ENCODE assay signal across 13 cellular contexts in the genomic region with DNA sequence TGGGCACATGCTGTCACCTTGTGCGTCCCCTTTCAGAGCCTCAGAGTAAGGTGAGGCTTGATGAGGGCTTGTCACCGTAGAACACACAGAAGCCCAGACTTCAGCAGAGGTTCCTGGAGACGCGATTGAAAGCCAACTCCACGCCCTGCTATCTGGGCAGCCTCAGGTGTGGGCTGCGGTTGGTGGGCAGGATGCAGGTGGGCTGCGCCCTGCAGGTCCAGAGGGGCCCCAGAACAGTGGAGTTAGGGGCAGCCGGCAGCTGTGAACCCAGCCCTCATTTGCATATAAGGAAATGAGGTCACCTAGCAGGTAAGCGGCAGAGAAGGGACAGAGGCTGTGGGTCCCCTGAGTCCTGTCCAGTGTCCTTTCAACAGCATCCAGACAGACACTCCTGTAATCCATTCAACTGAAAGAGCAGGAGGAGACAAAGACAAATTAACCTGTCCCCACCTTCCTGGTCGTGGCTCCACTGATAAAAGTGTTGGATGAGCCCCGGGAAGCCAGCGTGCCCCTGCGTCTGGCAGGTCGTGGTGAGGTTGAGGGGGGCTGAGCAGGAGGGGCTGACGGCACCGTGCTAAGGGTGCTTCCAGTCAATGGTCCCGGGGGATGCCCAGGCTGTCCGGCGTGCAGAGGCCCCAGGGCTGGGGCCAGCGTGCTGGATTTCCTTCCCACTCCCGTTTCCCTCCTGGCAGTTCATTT. TPM values are rescaled to one million over a fixed set of nuclear protein-coding genes. Genes with fewer than 3 reads are reported as not detected.
DNase-seq lines count a peak whose midpoint lies in the region; ATAC-seq, FAIRE-seq and TF ChIP-seq lines count a peak whose summit lies in the region.
"Had no signal": no experiment of that assay in that cellular context is flagged by ENCODE, and none has a peak within 500 bp of the region (broad histone marks: within the 10 kb centered on the region; RNA-seq: fewer than 3 reads in every experiment).

No MANE protein-coding gene starts in this region.

- peaks cover 17% of the 10 kb centered on the region; the same call in 1 of the 2 replicates for H3F3A ChIP-seq in PC-9 (ENCODE audit: insufficient read depth, low read depth)

- H3K4me3 ChIP-seq in PC-9 (no peak overlapping the region), duodenal mucosa (ENCODE audit: low read depth in 1 of 2, low read length in 2 of 2) (no peak overlapping the region), prostate gland (no peak overlapping the region), adrenal gland (no peak overlapping the region)
- H3K4me3 ChIP-seq: testis had no signal

- H3K79me2 ChIP-seq in PC-9 (ENCODE audit: low read depth), result no peaks in the 10 kb centered on the region

- peak overlapping the region; percentile 91; the same call in 1 of the 2 replicates for H3K4me2 ChIP-seq in PC-9

- H3K27ac ChIP-seq in PC-9 (peak overlapping the region; percentile 81), duodenal mucosa (ENCODE audit: low read depth, low read length) (no peak overlapping the region), prostate gland (peak overlapping the region; percentile 73 to 88), adrenal gland (no peak overlapping the region)
- H3K27ac ChIP-seq: neutrophil, testis had no signal

- peaks cover 33% of the 10 kb centered on the region for H3K4me1 ChIP-seq in PC-9 (replicated peaks; ENCODE audit: insufficient read depth)
- H3K4me1 ChIP-seq in duodenal mucosa (ENCODE audit: control insufficient read depth in 1 of 2, insufficient read depth in 2 of 2, low read length in 2 of 2), result peaks cover 34 to 36% of the 10 kb centered on the region in 2 donors
- peaks cover 22% of the 10 kb centered on the region for H3K4me1 ChIP-seq in prostate gland (replicated peaks)
- no peaks in the 10 kb centered on the region for H3K4me1 ChIP-seq in adrenal gland (replicated peaks in 1 of 2)
- H3K4me1 ChIP-seq: testis had no signal

- TF ChIP-seq CTCF in PC-9 (conservative IDR thresholded peaks at IDR 0.05) (no peak), prostate gland (IDR thresholded peaks at IDR 0.05) (no peak), adrenal gland (IDR thresholded peaks at IDR 0.05) (no peak)

- CTCF ChIA-PET in PC-9 (lab: Charles Lee), result no interaction called here

- TF ChIP-seq POLR2A in GM12891 (IDR thresholded peaks at IDR 0.05; ENCODE audit: low read depth, low read length) (no peak), prostate gland (IDR thresholded peaks at IDR 0.05) (no peak), adrenal gland (IDR thresholded peaks at IDR 0.05) (no peak)

- H4K20me1 ChIP-seq in PC-9 (ENCODE audit: insufficient read depth), result no peaks in the 10 kb centered on the region

- ATAC-seq in HG03460 (IDR thresholded peaks at IDR 0.05; ENCODE audit: unreplicated experiment), result no peak

- H3K36me3 ChIP-seq in PC-9 (ENCODE audit: low read depth), result no peaks in the 10 kb centered on the region
- H3K36me3 ChIP-seq in duodenal mucosa (ENCODE audit: control insufficient read depth in 1 of 2, insufficient read depth in 2 of 2, low read length in 2 of 2), result peaks cover 0 to 7% of the 10 kb centered on the region in 2 donors
- H3K36me3 ChIP-seq in prostate gland, result no peaks in the 10 kb centered on the region
- no peaks in the 10 kb centered on the region for H3K36me3 ChIP-seq in adrenal gland (replicated peaks in 1 of 2)

- H3K9me2 ChIP-seq in PC-9 (ENCODE audit: insufficient read depth), result no peaks in the 10 kb centered on the region

- peak overlapping the region; percentile 52 to 70 for H3K9ac ChIP-seq in duodenal mucosa (ENCODE audit: low read depth in 1 of 2, low read length in 2 of 2)

- intact Hi-C loops in PC-9 (cut with micrococcal nuclease; ENCODE audit: unreplicated experiment), result loop anchor here (2.0 kb wide), 1 partner anchor 15 kb away; the partner anchor contains the start of gene PHLDA2
- intact Hi-C loops in prostate gland (cut with DNase I), result no loop called here
- intact Hi-C loops in adrenal gland (cut with DNase I), result no loop called here

- no peak overlapping the region for H2AFZ ChIP-seq in PC-9

- peak; percentile 20 for FAIRE-seq in GM12891 (lab: Jason Lieb, UNC)
- FAIRE-seq: islet of Langerhans had no signal

- H3K9me3 ChIP-seq in PC-9 (ENCODE audit: insufficient read depth, low read depth), result no peaks in the 10 kb centered on the region
- H3K9me3 ChIP-seq in duodenal mucosa (ENCODE audit: control insufficient read depth in 1 of 2, low read length in 2 of 2), result no peaks in the 10 kb centered on the region
- no peaks in the 10 kb centered on the region for H3K9me3 ChIP-seq in prostate gland
- no peaks in the 10 kb centered on the region for H3K9me3 ChIP-seq in adrenal gland (replicated peaks in 1 of 3)
- H3K9me3 ChIP-seq: neutrophil, testis had no signal

- POLR2A ChIA-PET in PC-9 (lab: Charles Lee; ENCODE audit: unreplicated experiment), result no interaction called here

- no peaks in the 10 kb centered on the region for H3K27me3 ChIP-seq in PC-9 (ENCODE audit: insufficient read depth, low read depth)
- no peaks in the 10 kb centered on the region for H3K27me3 ChIP-seq in duodenal mucosa (ENCODE audit: control insufficient read depth in 1 of 2, insufficient read depth in 2 of 2, low read length in 2 of 2)
- H3K27me3 ChIP-seq in prostate gland (replicated peaks; ENCODE audit: insufficient read depth), result no peaks in the 10 kb centered on the region
- H3K27me3 ChIP-seq in adrenal gland, result peaks cover 2% of the 10 kb centered on the region
- H3K27me3 ChIP-seq: testis had no signal

- no TSS peak for BruUV-seq in PC-9 (replicated peaks; lab: Mats Ljungman, UMichigan)

- DNase-seq in GM12891 (ENCODE audit: insufficient read length, low spot score), result no peak
- no peak for DNase-seq in PC-9
- no peak for DNase-seq in prostate gland (ENCODE audit: low spot score)
- DNase-seq in NCI-H1092 treated with DMSO at 0.1 percent for 48 hours (lab: John Stamatoyannopoulos, UW), result no peak
- DNase-seq in adrenal gland, result no peak
- DNase-seq: activated naive CD4-positive, alpha-beta T cell; head of caudate nucleus; T1000; testis had no signal

- WGBS in prostate gland, result 55% methylated on average over 18 of the region's 21 CpGs
- WGBS in adrenal gland, 4 donors, result 64 to 79% (median 72%) methylated on average over 10 to 21 of the region's 21 CpGs

TF ChIP-seq in GM12891, 5 proteins besides CTCF, POLR2A, EP300 and RAD21:
- TF ChIP-seq TAF1 (IDR thresholded peaks at IDR 0.05; ENCODE audit: low read depth, low read length) (no peak), PAX5 (IDR thresholded peaks at IDR 0.05; ENCODE audit: insufficient read depth, low read length, severe bottlenecking) (no peak), SPI1 (IDR thresholded peaks at IDR 0.05; ENCODE audit: low read depth, low read length) (no peak), POLR2AphosphoS5 (IDR thresholded peaks at IDR 0.05; ENCODE audit: low read depth, low read length) (no peak), POU2F2 (IDR thresholded peaks at IDR 0.05; ENCODE audit: low read depth, low read length) (peak; percentile 65; the same call in 1 of the 2 replicates)

RNA-seq across cellular contexts. Expression of gene PHLDA2, which starts 15.3 kb away (rescaled TPM):
- 0.42 TPM for polyA plus RNA-seq in GM12891 (2012; ENCODE audit: low read depth, missing spikeins)
- total RNA-seq in PC-9 (2021) (10.7 and 14.1 TPM in 2 replicates), prostate gland (10 to 100 TPM; 12.4 to 20.4 TPM), adrenal gland (1 to 10 TPM in 6 of 8 donors, not detected in 2; 1.4 to 8.7 (median 2.3) TPM)
- polyA plus RNA-seq in adrenal gland, result 1 to 10 TPM in 2 of 3 donors, not detected in 1; 1.1 to 8.9 TPM

RNA-seq across cellular contexts. Expression of gene CDKN1C, which starts 28.4 kb away (rescaled TPM):
- 0.15 TPM for polyA plus RNA-seq in GM12891 (2012; ENCODE audit: low read depth, missing spikeins)
- total RNA-seq in PC-9 (2021) (5.1 and 7.6 TPM in 2 replicates), prostate gland (10 to 100 TPM; 36.5 to 42.7 TPM), adrenal gland (100 to 1,000 TPM in 7 of 8 donors, 10 to 100 TPM in 1; 32.8 to 817 (median 464) TPM)
- polyA plus RNA-seq in adrenal gland, result 100 to 1,000 TPM in 2 of 3 donors, 10 to 100 TPM in 1; 17.7 to 229 (median 152) TPM

Comparison
In these comparisons a context has a peak if more than half of its experiments do, and no peak if none do; other contexts are left out.
1. H3K27ac ChIP-seq: peak in PC-9 (single experiment) and prostate gland (2 of 2); none in duodenal mucosa (single experiment) and adrenal gland (0 of 5).